ENCODE assay signal across 12 cellular contexts in genomic region chr11:112958670-112959069, GRCh38. TPM values are rescaled to one million over a fixed set of nuclear protein-coding genes. Genes with fewer than 3 reads are reported as not detected.
DNase-seq lines count a peak whose midpoint lies in the region; ATAC-seq and TF ChIP-seq lines count a peak whose summit lies in the region.
"Had no signal": no experiment of that assay in that cellular context is flagged by ENCODE, and none has a peak within 500 bp of the region (broad histone marks: within the 10 kb centered on the region; RNA-seq: fewer than 3 reads in every experiment).

No MANE protein-coding gene starts in this region.

- no peaks in the 10 kb centered on the region for H3K36me3 ChIP-seq in gastrocnemius medialis
- H3K36me3 ChIP-seq: sigmoid colon had no signal

- H3K27ac ChIP-seq in RWPE1 = no peak overlapping the region
- no peak overlapping the region for H3K27ac ChIP-seq in gastrocnemius medialis
- H3K27ac ChIP-seq: sigmoid colon, testis had no signal

- DNase-seq in NCI-H82 (lab: John Stamatoyannopoulos, UW) = peak; percentile 51
- no peak for DNase-seq in NCI-H82 treated with DMSO at 0.1 percent for 48 hours (lab: John Stamatoyannopoulos, UW; ENCODE audit: unreplicated experiment)
- DNase-seq in RWPE1 (ENCODE audit: low spot score) = peak; percentile 39
- DNase-seq in fibroblast of villous mesenchyme (ENCODE audit: low read depth) = peak; percentile 24
- no peak for DNase-seq in gastrocnemius medialis
- no peak for DNase-seq in NCI-H2107 (lab: John Stamatoyannopoulos, UW)
- no peak for DNase-seq in stimulated activated CD4-positive, alpha-beta T cell treated with anti-CD3 and anti-CD28 coated beads, Interleukin-4, amount 100 ng/mL, for 24 hours
- no peak for DNase-seq in HCEC 1CT
- DNase-seq: 8988T, sigmoid colon, testis had no signal

- peak; percentile 35 to 53 for ATAC-seq in gastrocnemius medialis

- peaks cover 0 to 20% of the 10 kb centered on the region in 2 donors for H3K4me1 ChIP-seq in gastrocnemius medialis

- in situ Hi-C loops in gastrocnemius medialis (cut with MboI; ENCODE audit: low sequenced_read_pairs in 4 of 4) = loop anchor here in 1 of 4 donors (25.0 kb wide), 1 partner anchor 371 kb away; no protein-coding TSS in a partner anchor

- TF ChIP-seq CTCF in RWPE1 (conservative IDR thresholded peaks at IDR 0.05; ENCODE audit: low read depth) (no peak), fibroblast of villous mesenchyme (IDR thresholded peaks at IDR 0.05; ENCODE audit: insufficient read depth, low read depth, low read length) (no peak), gastrocnemius medialis (IDR thresholded peaks at IDR 0.05 in 4 of 5, conservative IDR thresholded peaks at IDR 0.05 in 1 of 5) (no peak)

- CTCF ChIA-PET in RWPE1 (lab: Yijun Ruan, JAX) = no interaction called here

- no peak for TF ChIP-seq POLR2A in gastrocnemius medialis (IDR thresholded peaks at IDR 0.05)

- POLR2A ChIA-PET in RWPE1 (lab: Yijun Ruan, JAX; ENCODE audit: low non-redundant PET) = no interaction called here

- intact Hi-C loops in gastrocnemius medialis (cut with DNase I; ENCODE audit: low total_unique reads) = no loop called here

- peaks cover 3 to 61% (median 33%) of the 10 kb centered on the region in 3 donors for H3K27me3 ChIP-seq in gastrocnemius medialis
- H3K27me3 ChIP-seq: testis had no signal

- H3K4me3 ChIP-seq in fibroblast of villous mesenchyme (ENCODE audit: low read depth, low read length) = no peak overlapping the region
- no peak overlapping the region for H3K4me3 ChIP-seq in gastrocnemius medialis
- H3K4me3 ChIP-seq: sigmoid colon, testis had no signal

- H3K9me3 ChIP-seq in gastrocnemius medialis = no peaks in the 10 kb centered on the region
- H3K9me3 ChIP-seq: sigmoid colon, testis had no signal

RNA-seq across cellular contexts. Expression of gene NCAM1, which starts 2.5 kb away (rescaled TPM):
- total RNA-seq in fibroblast of villous mesenchyme (0.86 and 2.9 TPM in 2 replicates), gastrocnemius medialis (10 to 100 TPM; 12.8 to 27.7 (median 15.7) TPM)
- total RNA-seq: OCI-LY7 had no signal

Comparison
In these comparisons a context has a peak if more than half of its experiments do, and no peak if none do; other contexts are left out.
1. DNase-seq: peak in NCI-H82 (single experiment), RWPE1 (single experiment) and fibroblast of villous mesenchyme (single experiment); none in NCI-H82 treated with DMSO at 0.1 percent for 48 hours (single experiment), gastrocnemius medialis (0 of 2), NCI-H2107 (single experiment), stimulated activated CD4-positive, alpha-beta T cell treated with anti-CD3 and anti-CD28 coated beads, Interleukin-4, amount 100 ng/mL, for 24 hours (single experiment) and HCEC 1CT (single experiment).